In the genomic region with DNA sequence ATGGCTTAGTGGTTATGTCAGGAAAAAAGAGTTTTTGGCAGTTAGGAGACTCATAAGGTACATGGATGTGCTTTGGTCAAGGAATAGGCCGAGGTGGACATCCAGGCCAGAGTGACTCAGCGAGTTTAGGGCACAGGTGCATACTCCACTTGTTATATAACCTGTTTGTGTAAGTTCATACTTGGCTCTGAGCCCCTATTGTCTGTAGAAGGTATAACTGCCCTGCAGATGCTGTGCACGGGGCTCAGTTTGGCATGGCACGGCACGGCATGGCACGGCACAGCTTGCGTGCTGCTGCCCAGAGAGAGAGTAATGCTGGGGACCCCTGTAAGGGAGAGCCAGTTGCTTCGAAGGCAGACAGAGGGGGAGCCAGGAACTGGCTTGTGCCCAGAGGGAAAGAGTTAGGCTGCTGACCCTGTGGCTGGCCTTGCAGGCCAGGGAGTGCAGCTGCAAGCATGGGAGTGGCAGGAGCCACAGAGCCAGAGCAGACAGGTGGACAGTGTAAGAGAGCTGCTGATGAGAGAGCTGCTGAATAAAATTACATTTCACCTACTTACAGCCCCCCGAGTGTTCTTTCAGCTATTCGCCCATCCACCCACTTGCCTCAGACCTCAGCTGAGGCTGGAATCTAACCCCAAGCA, we compare ENCODE assay signal across 29 cellular contexts. TPM values are rescaled to one million over a fixed set of nuclear protein-coding genes. Genes with fewer than 3 reads are reported as not detected.
A peak's percentile ranks its signal among the peaks of the same experiment; 100 is the strongest.
DNase-seq lines count a peak whose midpoint lies in the region; ATAC-seq, FAIRE-seq and TF ChIP-seq lines count a peak whose summit lies in the region.
"Had no signal": no experiment of that assay in that cellular context is flagged by ENCODE, and none has a peak within 500 bp of the region (broad histone marks: within the 10 kb centered on the region; RNA-seq: fewer than 3 reads in every experiment).

No MANE protein-coding gene starts in this region.

- no peak for TF ChIP-seq EP300 in esophagus muscularis mucosa (IDR thresholded peaks at IDR 0.05)

- H3K4me1 ChIP-seq in esophagus muscularis mucosa: no peaks in the 10 kb centered on the region
- peaks cover 17 to 27% (median 27%) of the 10 kb centered on the region in 3 donors for H3K4me1 ChIP-seq in pancreas
- H3K4me1 ChIP-seq in breast epithelium: no peaks in the 10 kb centered on the region
- H3K4me1 ChIP-seq: adrenal gland, parathyroid adenoma, uterus had no signal

- ATAC-seq in pancreas (peak; percentile 30 to 63 (median 45)), HG02852 (IDR thresholded peaks at IDR 0.05; ENCODE audit: unreplicated experiment) (no peak)
- ATAC-seq: activated T-helper 17 cell treated with anti-CD3 and anti-CD28 coated beads, Interleukin-2, amount 50 U/mL, for 72 hours had no signal

- TF ChIP-seq CTCF in LNCaP clone FGC (IDR thresholded peaks at IDR 0.05; ENCODE audit: control insufficient read depth, extremely low read depth, insufficient read depth): no peak
- no peak for TF ChIP-seq CTCF in esophagus muscularis mucosa (IDR thresholded peaks at IDR 0.05)
- TF ChIP-seq CTCF in pancreas (IDR thresholded peaks at IDR 0.05): no peak
- TF ChIP-seq CTCF in breast epithelium (IDR thresholded peaks at IDR 0.05): no peak

- H3K4me3 ChIP-seq in LNCaP clone FGC (ENCODE audit: low read depth, low read length) (no peak overlapping the region), esophagus muscularis mucosa (no peak overlapping the region), pancreas (no peak overlapping the region), breast epithelium (no peak overlapping the region)
- H3K4me3 ChIP-seq: adrenal gland, HAP-1, lung, testis, uterus had no signal

- no peak overlapping the region for H3K27ac ChIP-seq in esophagus muscularis mucosa (replicated peaks in 1 of 4)
- peak overlapping the region in 2 of 4 donors; percentile 43 to 70 for H3K27ac ChIP-seq in pancreas
- no peak overlapping the region for H3K27ac ChIP-seq in breast epithelium
- H3K27ac ChIP-seq: adrenal gland, parathyroid adenoma, uterus had no signal

- peak; percentile 40 for DNase-seq in COLO668 (lab: John Stamatoyannopoulos, UW; ENCODE audit: unreplicated experiment)
- DNase-seq in LNCaP clone FGC (ENCODE audit: low read depth): peak; percentile 14
- peak; percentile 74 for DNase-seq in esophagus muscularis mucosa (ENCODE audit: extremely low spot score)
- peak in 4 of 6 donors; percentile 15 to 63 (median 51) for DNase-seq in pancreas
- no peak for DNase-seq in SW 1271 (lab: John Stamatoyannopoulos, UW)
- no peak for DNase-seq in NAMALWA (ENCODE audit: low spot score)
- DNase-seq in breast epithelium (ENCODE audit: low spot score in 2 of 2): no peak
- DNase-seq: activated naive CD4-positive, alpha-beta T cell treated with anti-CD3 and anti-CD28 coated beads, Interleukin-2, amount 10 ng/mL, durations not matched to agents 7 days and 5 days; adrenal gland; DMS153; NCI-H1105 treated with DMSO at 0.1 percent for 48 hours; NCI-H2029; NCI-H2227 treated with DMSO at 0.1 percent for 48 hours; NCI-H526; SIG-M5; stimulated activated CD4-positive, alpha-beta T cell treated with anti-CD3 and anti-CD28 coated beads, Interleukin-1b, Interleukin-23, amount 100 ng/mL, for 48 hours; stimulated activated naive CD4-positive, alpha-beta T cell treated with Interleukin-2 at 50 U/mL for 16 hours; T-helper 9 cell; testis; uterus had no signal

- WGBS in esophagus muscularis mucosa: 96% methylated on average over 9 of the region's 10 CpGs
- WGBS in pancreas, 2 donors: 61 to 66% methylated on average over 10 of the region's 10 CpGs

- H3K27me3 ChIP-seq in esophagus muscularis mucosa (no peaks in the 10 kb centered on the region), pancreas (no peaks in the 10 kb centered on the region), breast epithelium (no peaks in the 10 kb centered on the region)
- H3K27me3 ChIP-seq: adrenal gland, testis, uterus had no signal

- H3K9me3 ChIP-seq in esophagus muscularis mucosa (no peaks in the 10 kb centered on the region), pancreas (no peaks in the 10 kb centered on the region), breast epithelium (no peaks in the 10 kb centered on the region)
- H3K9me3 ChIP-seq: adrenal gland, HAP-1, testis, uterus had no signal

- TF ChIP-seq POLR2A in esophagus muscularis mucosa (IDR thresholded peaks at IDR 0.05; ENCODE audit: low read depth): no peak
- TF ChIP-seq POLR2A in breast epithelium (IDR thresholded peaks at IDR 0.05): no peak

- intact Hi-C loops in esophagus muscularis mucosa (cut with DNase I): loop anchor here (10.0 kb wide), 1 partner anchor 65 kb away; no protein-coding TSS in a partner anchor
- intact Hi-C loops in pancreas (cut with DNase I): no loop called here
- intact Hi-C loops in breast epithelium (cut with DNase I; ENCODE audit: low total_unique reads): loop anchor here (5.0 kb wide), 1 partner anchor 1583 kb away; no protein-coding TSS in a partner anchor

- no peak for FAIRE-seq in pancreas (lab: Jason Lieb, UNC)
- FAIRE-seq: frontal cortex, GM12892, RCC 7860 had no signal

- H3K36me3 ChIP-seq in esophagus muscularis mucosa (no peaks in the 10 kb centered on the region), pancreas (no peaks in the 10 kb centered on the region), breast epithelium (no peaks in the 10 kb centered on the region)
- H3K36me3 ChIP-seq: adrenal gland, HAP-1, uterus had no signal

RNA-seq across cellular contexts. Expression of gene GCNT4, which starts 32.2 kb away (rescaled TPM):
- total RNA-seq in esophagus muscularis mucosa (1 to 10 TPM; 3.6 to 7.8 (median 4.9) TPM), pancreas (1 to 10 TPM; 1.5 to 6.4 (median 2.8) TPM), breast epithelium (1 to 10 TPM; 1.3 to 2.3 (median 2.3) TPM)
- polyA plus RNA-seq in pancreas: 1 to 10 TPM; 1.7 to 3.2 TPM
- polyA plus RNA-seq: neural cell had no signal

Comparison
In these comparisons a context has a peak if more than half of its experiments do, and no peak if none do; other contexts are left out.
1. DNase-seq: peak in COLO668 (single experiment), LNCaP clone FGC (single experiment), esophagus muscularis mucosa (single experiment) and pancreas (4 of 6); none in SW 1271 (0 of 2), NAMALWA (single experiment) and breast epithelium (0 of 2).
2. intact Hi-C loops: an anchor here in esophagus muscularis mucosa (10.0 kb wide) and breast epithelium (5.0 kb wide); none called in pancreas.